In the genomic region with DNA sequence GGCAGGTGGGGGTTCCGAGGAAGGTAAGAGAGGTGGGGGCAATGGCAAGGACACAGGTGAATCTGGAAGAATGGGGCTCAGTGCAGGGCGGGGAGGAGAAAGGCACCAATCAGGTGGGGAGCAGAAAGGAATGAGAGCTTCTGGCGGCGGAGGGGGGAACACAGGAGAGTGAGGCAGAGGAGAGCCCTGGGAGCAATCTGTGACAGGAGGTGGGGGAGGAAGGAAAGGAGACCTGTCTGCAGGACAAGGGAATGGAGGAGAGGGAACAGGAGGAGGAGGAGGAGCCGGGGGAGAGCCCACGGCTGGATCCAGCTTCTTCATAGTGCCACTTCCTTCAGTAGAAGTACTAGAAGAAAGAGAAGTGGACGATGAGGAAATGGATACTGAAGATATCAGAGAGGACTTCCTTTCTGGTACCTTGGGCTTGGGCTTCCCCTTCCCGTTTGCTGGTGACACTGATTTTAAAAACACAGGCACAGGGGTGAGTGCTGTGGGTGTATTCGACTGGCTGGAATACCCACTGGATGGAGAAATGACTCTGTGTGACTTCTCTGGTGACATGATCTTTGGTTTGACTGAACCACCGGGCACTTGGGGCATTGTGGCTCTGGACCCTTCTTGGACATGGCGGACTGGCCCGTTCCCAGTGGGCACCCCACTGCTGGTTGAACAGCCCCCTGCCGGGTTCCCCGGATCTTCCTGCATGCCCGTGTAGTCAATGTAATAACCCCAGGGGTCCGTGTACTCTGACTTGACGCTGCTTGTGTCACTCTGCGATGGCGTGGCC, we compare ENCODE assay signal across 21 cellular contexts. TPM values are rescaled to one million over a fixed set of nuclear protein-coding genes. Genes with fewer than 3 reads are reported as not detected.
DNase-seq lines count a peak whose midpoint lies in the region; ATAC-seq and TF ChIP-seq lines count a peak whose summit lies in the region.
"Had no signal": no experiment of that assay in that cellular context is flagged by ENCODE, and none has a peak within 500 bp of the region (broad histone marks: within the 10 kb centered on the region; RNA-seq: fewer than 3 reads in every experiment).

No MANE protein-coding gene starts in this region.

- H3K4me1 Mint-ChIP-seq in MCF 10A (ENCODE audit: insufficient read depth, unreplicated experiment): no peaks in the 10 kb centered on the region
- H3K4me1 Mint-ChIP-seq in brain: peaks cover 25% of the 10 kb centered on the region
- H3K4me1 Mint-ChIP-seq: immature natural killer cell had no signal

- H4K20me1 ChIP-seq in mammary epithelial cell (ENCODE audit: insufficient read depth, low read length): no peaks in the 10 kb centered on the region

- no peak overlapping the region for H3K9ac ChIP-seq in mammary epithelial cell (ENCODE audit: insufficient read depth, low read length)

- intact Hi-C loops in MCF 10A (cut with micrococcal nuclease) (no loop called here), mammary epithelial cell (cut with micrococcal nuclease) (no loop called here), left lung (cut with DNase I) (loop anchor here in 1 of 2 donors (10.0 kb wide), 1 partner anchor 83 kb away; no protein-coding TSS in a partner anchor), thyroid gland (cut with DNase I) (loop anchor here (2.0 to 5.0 kb wide), 2 partner anchors 81 to 161 kb away; no protein-coding TSS in a partner anchor)

- ATAC-seq in left lung (peak; percentile 27), HG02970 (IDR thresholded peaks at IDR 0.05; ENCODE audit: low FRiP score, unreplicated experiment) (no peak)
- ATAC-seq: activated CD8-positive, alpha-beta T cell treated with anti-CD3 and anti-CD28 coated beads for 36 hours; naive thymus-derived CD8-positive, alpha-beta T cell had no signal

- no peak for TF ChIP-seq POLR2A in thyroid gland (IDR thresholded peaks at IDR 0.05)

- dilution Hi-C loops in mammary epithelial cell (cut with HindIII; ENCODE audit: low sequenced_read_pairs): no loop called here

- peaks cover 3% of the 10 kb centered on the region for H3K36me3 ChIP-seq in mammary epithelial cell (ENCODE audit: insufficient read depth, low read length)
- peaks cover 0 to 16% of the 10 kb centered on the region in 2 donors for H3K36me3 ChIP-seq in left lung
- H3K36me3 ChIP-seq in thyroid gland: no peaks in the 10 kb centered on the region

- H3K36me3 Mint-ChIP-seq in MCF 10A (ENCODE audit: insufficient read depth, unreplicated experiment) (peaks cover 6% of the 10 kb centered on the region), brain (peaks cover 25% of the 10 kb centered on the region)
- H3K36me3 Mint-ChIP-seq: immature natural killer cell; naive thymus-derived CD8-positive, alpha-beta T cell had no signal

- DNase-seq in MCF 10A (ENCODE audit: unreplicated experiment) (no peak), mammary epithelial cell (no peak), left lung (no peak), thyroid gland (no peak)
- DNase-seq in stimulated activated CD4-positive, alpha-beta T cell treated with anti-CD3 and anti-CD28 coated beads, Interleukin-4, amount 100 ng/mL, for 24 hours: no peak
- DNase-seq: activated CD8-positive, alpha-beta T cell treated with anti-CD3 and anti-CD28 coated beads for 36 hours; activated effector memory CD4-positive, alpha-beta T cell treated with anti-CD3 and anti-CD28 coated beads, Interleukin-2, amount 50 U/mL, for 16 hours; effector CD8-positive, alpha-beta T cell; immature natural killer cell; naive thymus-derived CD8-positive, alpha-beta T cell; NCI-H2029; NCI-H69 had no signal

- BruUV-seq in MCF 10A (replicated peaks; lab: Mats Ljungman, UMichigan) (no TSS peak), mammary epithelial cell (replicated peaks; lab: Mats Ljungman, UMichigan) (no TSS peak)

- H3K4me2 ChIP-seq in mammary epithelial cell (ENCODE audit: insufficient read depth, low read depth, low read length): no peak overlapping the region

- H3K27me3 Mint-ChIP-seq in MCF 10A (ENCODE audit: insufficient read depth, unreplicated experiment): no peaks in the 10 kb centered on the region
- H3K27me3 Mint-ChIP-seq in brain: no peaks in the 10 kb centered on the region
- H3K27me3 Mint-ChIP-seq: stimulated activated naive CD8-positive, alpha-beta T cell treated with anti-CD3 and anti-CD28 coated beads, Interleukin-15, Interleukin-2, amounts not matched to agents 100 ng/mL and 50 ng/mL, for 24 hours had no signal

- no peaks in the 10 kb centered on the region for H3K9me3 Mint-ChIP-seq in MCF 10A (ENCODE audit: unreplicated experiment)
- H3K9me3 Mint-ChIP-seq in brain: no peaks in the 10 kb centered on the region
- H3K9me3 Mint-ChIP-seq: activated CD8-positive, alpha-beta T cell treated with anti-CD3 and anti-CD28 coated beads for 36 hours; immature natural killer cell; naive thymus-derived CD8-positive, alpha-beta T cell; stimulated activated naive CD8-positive, alpha-beta T cell treated with anti-CD3 and anti-CD28 coated beads, Interleukin-15, Interleukin-2, amounts not matched to agents 100 ng/mL and 50 ng/mL, for 24 hours had no signal

- H3K79me2 ChIP-seq in mammary epithelial cell (ENCODE audit: insufficient read depth, low read length): no peaks in the 10 kb centered on the region

- H3K4me3 ChIP-seq in mammary epithelial cell (replicated peaks in 1 of 3; ENCODE audit: insufficient read depth in 1 of 3, low read depth in 2 of 3, low read length in 3 of 3) (no peak overlapping the region), left lung (no peak overlapping the region), thyroid gland (replicated peaks in 1 of 3) (no peak overlapping the region)

- no peak overlapping the region for H3K27ac ChIP-seq in mammary epithelial cell (ENCODE audit: insufficient read depth, low read depth, low read length)
- H3K27ac ChIP-seq in left lung: peak overlapping the region in 1 of 2 donors; percentile 18
- H3K27ac ChIP-seq in temporal lobe (ENCODE audit: low read depth, low read length): peak overlapping the region; percentile 59
- no peak overlapping the region for H3K27ac ChIP-seq in thyroid gland
- H3K27ac ChIP-seq: HL-60, RWPE1 had no signal

- no peak for TF ChIP-seq CTCF in MCF 10A (IDR thresholded peaks at IDR 0.05; ENCODE audit: unreplicated experiment)
- TF ChIP-seq CTCF in mammary epithelial cell (conservative IDR thresholded peaks at IDR 0.05 in 1 of 2, IDR thresholded peaks at IDR 0.05 in 1 of 2; ENCODE audit: extremely low read depth in 1 of 2, insufficient read depth in 1 of 2, low read depth in 1 of 2, low read length in 2 of 2): no peak
- no peak for TF ChIP-seq CTCF in brain (conservative IDR thresholded peaks at IDR 0.05)
- TF ChIP-seq CTCF in left lung (IDR thresholded peaks at IDR 0.05): no peak
- TF ChIP-seq CTCF in thyroid gland (IDR thresholded peaks at IDR 0.05): no peak

- H3K9me3 ChIP-seq in mammary epithelial cell (replicated peaks; ENCODE audit: insufficient read depth, low read length): no peaks in the 10 kb centered on the region
- H3K9me3 ChIP-seq in left lung: no peaks in the 10 kb centered on the region
- no peaks in the 10 kb centered on the region for H3K9me3 ChIP-seq in thyroid gland

- no peaks in the 10 kb centered on the region for H3K27me3 ChIP-seq in mammary epithelial cell (ENCODE audit: insufficient read depth, low read length)
- H3K27me3 ChIP-seq in left lung: no peaks in the 10 kb centered on the region
- no peaks in the 10 kb centered on the region for H3K27me3 ChIP-seq in thyroid gland

- H3K4me3 Mint-ChIP-seq in MCF 10A (ENCODE audit: unreplicated experiment) (no peak overlapping the region), brain (peak overlapping the region in 2 of 5 experiments; percentile 77 to 81)
- H3K4me3 Mint-ChIP-seq: activated CD8-positive, alpha-beta T cell treated with anti-CD3 and anti-CD28 coated beads for 36 hours; immature natural killer cell; naive thymus-derived CD8-positive, alpha-beta T cell; stimulated activated naive CD8-positive, alpha-beta T cell treated with anti-CD3 and anti-CD28 coated beads, Interleukin-15, Interleukin-2, amounts not matched to agents 100 ng/mL and 50 ng/mL, for 24 hours had no signal

- H3K27ac Mint-ChIP-seq in MCF 10A (ENCODE audit: low read depth, unreplicated experiment) (peak overlapping the region; percentile 17), brain (peak overlapping the region in 4 of 5 experiments; percentile 45 to 93 (median 88))
- H3K27ac Mint-ChIP-seq: activated CD8-positive, alpha-beta T cell treated with anti-CD3 and anti-CD28 coated beads for 36 hours; stimulated activated naive CD8-positive, alpha-beta T cell treated with anti-CD3 and anti-CD28 coated beads, Interleukin-15, Interleukin-2, amounts not matched to agents 100 ng/mL and 50 ng/mL, for 24 hours had no signal

- in situ Hi-C loops in mammary epithelial cell (cut with MboI; ENCODE audit: low sequenced_read_pairs in 2 of 2): loop anchor here (5.0 to 25.0 kb wide), 3 partner anchors 76 to 331 kb away; partner anchors contain the start of gene CCDC28A (in 1 of the 2)

- POLR2A ChIA-PET in MCF 10A (lab: Yijun Ruan, JAX): interaction anchor here (0.7 to 3.9 kb wide), 2 partner anchors 77 to 340 kb away, joined by 4 to 24 read pairs; no protein-coding TSS in a partner anchor

- H3K4me1 ChIP-seq in mammary epithelial cell (ENCODE audit: insufficient read depth, low read length) (peaks cover 4% of the 10 kb centered on the region), left lung (peaks cover 0 to 30% of the 10 kb centered on the region in 2 donors), thyroid gland (no peaks in the 10 kb centered on the region)

- no peak overlapping the region for H2AFZ ChIP-seq in mammary epithelial cell (ENCODE audit: low read depth, low read length)

- WGBS in mammary epithelial cell (ENCODE audit: low coverage, missing lambda C conversion rate): 98% methylated on average over 15 of the region's 19 CpGs
- WGBS in thyroid gland, 2 donors: 84 to 89% methylated on average over 15 to 19 of the region's 19 CpGs

- CTCF ChIA-PET in MCF 10A (lab: Yijun Ruan, JAX) (interaction anchor here (0.9 to 10.5 kb wide), 8 partner anchors 68 to 334 kb away, joined by 3 to 213 read pairs (median 24); partner anchors contain the start of gene NHSL1), mammary epithelial cell (lab: Charles Lee; ENCODE audit: low non-redundant PET) (no interaction called here)

RNA-seq across cellular contexts. Expression of gene HEBP2, which starts 27.4 kb away (rescaled TPM):
- 71.2 and 89.7 TPM in 2 replicates for total RNA-seq in MCF 10A (2022)
- 10 to 100 TPM; 63.8 to 99.1 TPM for total RNA-seq in mammary epithelial cell
- 19.3 TPM for polyA plus RNA-seq in mammary epithelial cell
- polyA minus RNA-seq in mammary epithelial cell: 1.8 TPM
- polyA plus RNA-seq in brain (ENCODE audit: insufficient read depth, low read depth, low replicate concordance): 37.2 TPM
- total RNA-seq in left lung: 10 to 100 TPM; 47.6 to 50.0 TPM
- total RNA-seq in temporal lobe: 3.7 TPM
- total RNA-seq in thyroid gland: 10 to 100 TPM; 37.0 to 80.0 (median 58.0) TPM

RNA-seq across cellular contexts. Expression of gene SMIM28, which starts 53.8 kb away (rescaled TPM):
- total RNA-seq in MCF 10A (2022) (not detected in 2 replicates), mammary epithelial cell (not detected), left lung (not detected), temporal lobe (not detected), thyroid gland (not detected)
- polyA plus RNA-seq in mammary epithelial cell (not detected), brain (ENCODE audit: insufficient read depth, low read depth, low replicate concordance) (not detected)
- not detected for polyA minus RNA-seq in mammary epithelial cell
- total RNA-seq: A172; activated CD8-positive, alpha-beta T cell treated with anti-CD3 and anti-CD28 coated beads for 36 hours; H4; LHCN-M2; naive thymus-derived CD8-positive, alpha-beta T cell had no signal
- polyA plus RNA-seq: immature natural killer cell; naive thymus-derived CD8-positive, alpha-beta T cell had no signal
